ENCODE assay signal across 18 cellular contexts in the genomic region with DNA sequence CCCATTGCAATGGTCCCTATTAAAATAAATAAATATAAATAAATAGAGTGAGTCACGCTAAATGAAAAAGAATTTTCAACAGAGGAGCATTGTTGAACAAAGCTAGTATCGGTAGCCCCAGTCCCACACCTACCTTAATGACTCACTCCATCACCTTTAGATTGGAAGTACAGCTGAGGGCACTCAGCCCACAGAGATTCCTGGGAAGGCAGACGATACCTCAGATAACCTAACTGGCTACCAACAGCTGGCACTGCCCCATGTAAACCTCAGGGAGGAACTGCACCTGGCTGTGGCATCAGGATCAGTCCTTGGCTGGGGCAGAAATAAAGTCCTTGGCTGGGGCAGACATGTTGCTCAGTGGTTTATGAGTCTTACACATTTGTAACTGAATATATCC.
"Had no signal": no experiment of that assay in that cellular context is flagged by ENCODE, and none has a peak within 500 bp of the region (broad histone marks: within the 10 kb centered on the region; RNA-seq: fewer than 3 reads in every experiment).

No MANE protein-coding gene starts in this region.

- H3K4me1 ChIP-seq: psoas muscle, sigmoid colon, stomach, testis had no signal

- H3K27ac ChIP-seq: heart right ventricle, psoas muscle, sigmoid colon, stomach, testis, upper lobe of left lung had no signal

- H3K36me3 ChIP-seq: heart right ventricle, sigmoid colon, stomach, upper lobe of left lung had no signal

- H3K9me3 ChIP-seq: heart right ventricle, psoas muscle, sigmoid colon, stomach, testis, upper lobe of left lung had no signal

- H3K36me3 Mint-ChIP-seq: activated naive CD8-positive, alpha-beta T cell treated with anti-CD3 and anti-CD28 coated beads, Interleukin-2, amount 10 ng/mL, durations not matched to agents 7 days and 5 days; brain; memory B cell had no signal

- H3K9me3 Mint-ChIP-seq: activated naive CD8-positive, alpha-beta T cell treated with anti-CD3 and anti-CD28 coated beads, Interleukin-2, amount 10 ng/mL, durations not matched to agents 7 days and 5 days; brain; memory B cell; neural crest cell had no signal

- ATAC-seq: activated CD4-positive, CD25-positive, alpha-beta regulatory T cell treated with anti-CD3 and anti-CD28 coated beads, Interleukin-2, amount 50 U/mL, for 24 hours; heart right ventricle; left lobe of liver; psoas muscle had no signal

- H3K4me3 Mint-ChIP-seq: activated naive CD8-positive, alpha-beta T cell treated with anti-CD3 and anti-CD28 coated beads, Interleukin-2, amount 10 ng/mL, durations not matched to agents 7 days and 5 days; brain; memory B cell; neural crest cell had no signal

- H3K27ac Mint-ChIP-seq: activated naive CD8-positive, alpha-beta T cell treated with anti-CD3 and anti-CD28 coated beads, Interleukin-2, amount 10 ng/mL, durations not matched to agents 7 days and 5 days; brain; memory B cell had no signal

- H3K4me3 ChIP-seq: heart right ventricle, psoas muscle, sigmoid colon, stomach, testis, upper lobe of left lung had no signal

- H3K27me3 ChIP-seq: heart right ventricle, sigmoid colon, stomach, testis, upper lobe of left lung had no signal

- H3K4me1 Mint-ChIP-seq: activated naive CD8-positive, alpha-beta T cell treated with anti-CD3 and anti-CD28 coated beads, Interleukin-2, amount 10 ng/mL, durations not matched to agents 7 days and 5 days; memory B cell had no signal

- H3K27me3 Mint-ChIP-seq: brain had no signal

- DNase-seq: activated naive CD4-positive, alpha-beta T cell; activated naive CD8-positive, alpha-beta T cell treated with anti-CD3 and anti-CD28 coated beads, Interleukin-2, amount 10 ng/mL, durations not matched to agents 7 days and 5 days; cortex of kidney; effector CD4-positive, alpha-beta T cell; foreskin melanocyte; heart right ventricle; psoas muscle; sigmoid colon; stimulated activated CD4-positive, alpha-beta T cell treated with anti-CD3 and anti-CD28 coated beads, Interleukin-1b, Interleukin-23, amount 100 ng/mL, for 48 hours; stomach; T-helper 9 cell; testis; upper lobe of left lung had no signal
